8 cellular contexts compared by ENCODE assay signal in the genomic region with DNA sequence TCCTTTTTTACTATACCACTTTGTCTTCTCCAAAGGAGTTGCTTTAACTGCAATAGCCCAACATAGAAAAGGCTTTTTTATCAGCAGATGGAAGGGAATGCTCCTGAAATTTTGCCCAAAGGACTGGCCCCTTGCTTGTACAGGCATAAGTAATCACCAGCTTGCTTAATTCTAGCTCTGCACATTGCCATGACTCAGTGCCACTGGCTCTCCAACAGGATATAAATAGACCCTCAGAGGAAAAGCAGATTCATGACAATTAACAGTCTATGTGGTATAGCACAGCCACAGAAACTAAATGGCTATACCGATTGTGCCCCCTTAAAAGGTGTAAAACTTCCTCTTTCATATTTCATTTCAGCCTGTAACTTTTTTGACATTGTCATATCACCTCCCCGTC.
DNase-seq lines count a peak whose midpoint lies in the region; ATAC-seq and TF ChIP-seq lines count a peak whose summit lies in the region.

No MANE protein-coding gene starts in this region.

- DNase-seq in activated naive CD8-positive, alpha-beta T cell treated with anti-CD3 and anti-CD28 coated beads for 36 hours = no peak
- no peak for DNase-seq in activated naive CD8-positive, alpha-beta T cell treated with anti-CD3 and anti-CD28 coated beads, Interleukin-2, amount 50 U/mL, for 24 hours
- peak; percentile 66 for DNase-seq in dedifferentiated amniotic fluid mesenchymal stem cell (ENCODE audit: extremely low spot score)
- DNase-seq in aorta = peak in 1 of 2 donors; percentile 59
- no peak for DNase-seq in osteocyte (ENCODE audit: extremely low spot score, unreplicated experiment)
- no peak for DNase-seq in DMS79 treated with DMSO at 0.1 percent for 48 hours (lab: John Stamatoyannopoulos, UW)
- no peak for DNase-seq in pons (ENCODE audit: low spot score)

- no peaks in the 10 kb centered on the region for H3K9me3 ChIP-seq in aorta (ENCODE audit: control insufficient read depth, low read length)

- H3K4me3 ChIP-seq in aorta (ENCODE audit: low read length in 2 of 2) = no peak overlapping the region

- H3K4me3 Mint-ChIP-seq in activated naive CD8-positive, alpha-beta T cell treated with anti-CD3 and anti-CD28 coated beads for 36 hours = no peak overlapping the region
- H3K4me3 Mint-ChIP-seq in activated naive CD8-positive, alpha-beta T cell treated with anti-CD3 and anti-CD28 coated beads, Interleukin-2, amount 50 U/mL, for 24 hours = no peak overlapping the region
- H3K4me3 Mint-ChIP-seq in osteocyte (ENCODE audit: unreplicated experiment) = no peak overlapping the region

- H3K27me3 Mint-ChIP-seq in activated naive CD8-positive, alpha-beta T cell treated with anti-CD3 and anti-CD28 coated beads for 36 hours = peaks cover 7% of the 10 kb centered on the region
- peaks cover 7% of the 10 kb centered on the region for H3K27me3 Mint-ChIP-seq in activated naive CD8-positive, alpha-beta T cell treated with anti-CD3 and anti-CD28 coated beads, Interleukin-2, amount 50 U/mL, for 24 hours
- H3K27me3 Mint-ChIP-seq in osteocyte (ENCODE audit: unreplicated experiment) = peaks cover 13% of the 10 kb centered on the region

- no peak for ATAC-seq in activated naive CD8-positive, alpha-beta T cell treated with anti-CD3 and anti-CD28 coated beads, Interleukin-2, amount 50 U/mL, for 24 hours
- ATAC-seq in HG03469 (IDR thresholded peaks at IDR 0.05; ENCODE audit: unreplicated experiment) (peak; percentile 92), aorta (ENCODE audit: low FRiP score) (peak; percentile 33)

- intact Hi-C loops in aorta (cut with DNase I) = loop anchor here in 1 of 2 donors (10.0 kb wide), 2 partner anchors 225 to 385 kb away; a partner anchor contains a TSS

- peaks cover 2 to 5% of the 10 kb centered on the region in 2 donors for H3K4me1 ChIP-seq in aorta (ENCODE audit: control insufficient read depth in 1 of 2, insufficient read depth in 2 of 2, low read length in 2 of 2)

- H3K36me3 ChIP-seq in aorta (ENCODE audit: control insufficient read depth in 1 of 2, insufficient read depth in 2 of 2, low read length in 1 of 2) = no peaks in the 10 kb centered on the region

- H3K27ac Mint-ChIP-seq in activated naive CD8-positive, alpha-beta T cell treated with anti-CD3 and anti-CD28 coated beads for 36 hours = peak overlapping the region; percentile 18
- no peak overlapping the region for H3K27ac Mint-ChIP-seq in activated naive CD8-positive, alpha-beta T cell treated with anti-CD3 and anti-CD28 coated beads, Interleukin-2, amount 50 U/mL, for 24 hours
- no peak overlapping the region for H3K27ac Mint-ChIP-seq in osteocyte (ENCODE audit: unreplicated experiment)

- no peak for TF ChIP-seq CTCF in osteocyte (IDR thresholded peaks at IDR 0.05)

- 1 to 5% methylated on average over 2 of the region's 2 CpGs for WGBS in aorta, 2 donors

- no peaks in the 10 kb centered on the region for H3K36me3 Mint-ChIP-seq in activated naive CD8-positive, alpha-beta T cell treated with anti-CD3 and anti-CD28 coated beads for 36 hours
- no peaks in the 10 kb centered on the region for H3K36me3 Mint-ChIP-seq in activated naive CD8-positive, alpha-beta T cell treated with anti-CD3 and anti-CD28 coated beads, Interleukin-2, amount 50 U/mL, for 24 hours (ENCODE audit: low read depth)
- H3K36me3 Mint-ChIP-seq in osteocyte (ENCODE audit: unreplicated experiment) = no peaks in the 10 kb centered on the region

- H3K27me3 ChIP-seq in aorta (ENCODE audit: control insufficient read depth in 1 of 2, insufficient read depth in 2 of 2, low read length in 1 of 2) = no peaks in the 10 kb centered on the region

- no peak overlapping the region for H3K27ac ChIP-seq in aorta (ENCODE audit: low read depth in 1 of 2, low read length in 2 of 2)

- peaks cover 3% of the 10 kb centered on the region for H3K4me1 Mint-ChIP-seq in activated naive CD8-positive, alpha-beta T cell treated with anti-CD3 and anti-CD28 coated beads for 36 hours
- peaks cover 7% of the 10 kb centered on the region for H3K4me1 Mint-ChIP-seq in activated naive CD8-positive, alpha-beta T cell treated with anti-CD3 and anti-CD28 coated beads, Interleukin-2, amount 50 U/mL, for 24 hours
- peaks cover 24% of the 10 kb centered on the region for H3K4me1 Mint-ChIP-seq in osteocyte (ENCODE audit: unreplicated experiment)

- H3K9me3 Mint-ChIP-seq in activated naive CD8-positive, alpha-beta T cell treated with anti-CD3 and anti-CD28 coated beads for 36 hours = no peaks in the 10 kb centered on the region
- H3K9me3 Mint-ChIP-seq in activated naive CD8-positive, alpha-beta T cell treated with anti-CD3 and anti-CD28 coated beads, Interleukin-2, amount 50 U/mL, for 24 hours = no peaks in the 10 kb centered on the region
- no peaks in the 10 kb centered on the region for H3K9me3 Mint-ChIP-seq in osteocyte (ENCODE audit: unreplicated experiment)
